Comparison of ENCODE assay signal across 17 cellular contexts in genomic region chr18:34003687-34004086, GRCh38.
DNase-seq lines count a peak whose midpoint lies in the region; FAIRE-seq and TF ChIP-seq lines count a peak whose summit lies in the region.
"Had no signal": no experiment of that assay in that cellular context is flagged by ENCODE, and none has a peak within 500 bp of the region (broad histone marks: within the 10 kb centered on the region; RNA-seq: fewer than 3 reads in every experiment).

No MANE protein-coding gene starts in this region.

- H3K4ac ChIP-seq in H9 (ENCODE audit: low read depth, low read length) (no peak overlapping the region), H1 (replicated peaks; ENCODE audit: insufficient read length, low read depth, low read length) (no peak overlapping the region)

- CTCF ChIA-PET in H1 (lab: Charles Lee; ENCODE audit: partially characterized antibody): no interaction called here

- H3K4me1 Mint-ChIP-seq in H9 (peaks cover 12% of the 10 kb centered on the region in 2 experiments), progenitor cell of endocrine pancreas (ENCODE audit: low read depth) (peaks cover 6% of the 10 kb centered on the region)
- H3K4me1 Mint-ChIP-seq: B cell, IgD-negative memory B cell had no signal

- H4K8ac ChIP-seq in H9 (replicated peaks; ENCODE audit: insufficient read length, low read depth, low read length) (no peak overlapping the region), H1 (ENCODE audit: extremely low read depth, insufficient read depth, low read length) (no peak overlapping the region)

- H2BK15ac ChIP-seq in H9 (ENCODE audit: low read depth, low read length) (no peak overlapping the region), H1 (ENCODE audit: low read length) (no peak overlapping the region)

- H3K27me3 Mint-ChIP-seq in H9 (ENCODE audit: low read depth): no peaks in the 10 kb centered on the region
- no peaks in the 10 kb centered on the region for H3K27me3 Mint-ChIP-seq in progenitor cell of endocrine pancreas
- H3K27me3 Mint-ChIP-seq: B cell; CD4-positive, alpha-beta T cell had no signal

- no peaks in the 10 kb centered on the region for H3K9me3 ChIP-seq in H9 (ENCODE audit: control insufficient read depth, low read depth, low read length)
- H3K9me3 ChIP-seq in H1 (ENCODE audit: insufficient read depth in 2 of 2, low read depth in 1 of 2, low read length in 1 of 2): peaks cover 2 to 5% of the 10 kb centered on the region in 2 experiments; a peak in 1 of 4 replicates
- H3K9me3 ChIP-seq in iPS DF 6.9 (ENCODE audit: control insufficient read depth, insufficient read depth, low read length): no peaks in the 10 kb centered on the region

- no peak overlapping the region for H3K18ac ChIP-seq in H9 (ENCODE audit: insufficient read length, low read depth, low read length)
- H3K18ac ChIP-seq in H1 (ENCODE audit: extremely low read depth, low read length): peak overlapping the region; percentile 15; the same call in 1 of the 2 replicates

- H3K56ac ChIP-seq in H9 (ENCODE audit: insufficient read length, low read depth, low read length) (no peak overlapping the region), H1 (replicated peaks; ENCODE audit: insufficient read length, low read depth, low read length) (no peak overlapping the region)

- no peak overlapping the region for H4K5ac ChIP-seq in H9 (ENCODE audit: insufficient read length, low read depth, low read length)
- H4K5ac ChIP-seq in H1 (ENCODE audit: insufficient read length, low read depth, low read length): peak overlapping the region; percentile 53

- H3K23ac ChIP-seq in H9 (ENCODE audit: insufficient read length, low read depth, low read length) (no peak overlapping the region), H1 (ENCODE audit: insufficient read length) (no peak overlapping the region)

- H2AFZ ChIP-seq in H9 (ENCODE audit: low read length) (no peak overlapping the region), H1 (ENCODE audit: low read length) (no peak overlapping the region)

- H4K91ac ChIP-seq in H9 (ENCODE audit: insufficient read length, low read depth, low read length) (no peak overlapping the region), H1 (replicated peaks; ENCODE audit: insufficient read length, low read length) (no peak overlapping the region)

- H3K27me3 ChIP-seq in H9 (ENCODE audit: insufficient read depth, low read length) (no peaks in the 10 kb centered on the region), H1 (replicated peaks in 1 of 4; ENCODE audit: control insufficient read depth in 3 of 4, extremely low read depth in 1 of 4, insufficient read depth in 3 of 4, low read length in 3 of 4) (no peaks in the 10 kb centered on the region), iPS DF 6.9 (ENCODE audit: control insufficient read depth, insufficient read depth, low read length) (no peaks in the 10 kb centered on the region)

- TF ChIP-seq CTCF in H9 (conservative IDR thresholded peaks at IDR 0.05) (no peak), H1 (IDR thresholded peaks at IDR 0.05; ENCODE audit: control extremely low read depth in 1 of 3, insufficient read depth in 1 of 3, low read depth in 1 of 3, low read length in 3 of 3) (no peak), progenitor cell of endocrine pancreas (IDR thresholded peaks at IDR 0.05; ENCODE audit: unreplicated experiment) (no peak)

- H3K14ac ChIP-seq in H9 (ENCODE audit: insufficient read depth, low read length) (no peak overlapping the region), H1 (ENCODE audit: insufficient read length) (no peak overlapping the region)

- H3K36me3 Mint-ChIP-seq in H9 (ENCODE audit: insufficient read depth in 1 of 3, low read depth in 3 of 3) (peaks cover 0 to 28% (median 16%) of the 10 kb centered on the region in 3 experiments), progenitor cell of endocrine pancreas (ENCODE audit: insufficient read depth) (no peaks in the 10 kb centered on the region)
- H3K36me3 Mint-ChIP-seq: IgD-negative memory B cell had no signal

- no peak for TF ChIP-seq RAD21 in H1 (IDR thresholded peaks at IDR 0.05 in 1 of 2, conservative IDR thresholded peaks at IDR 0.05 in 1 of 2; ENCODE audit: low read depth in 2 of 2, low read length in 2 of 2)

- H3K79me1 ChIP-seq in H9 (ENCODE audit: insufficient read depth, low read depth, low read length, poor library complexity, severe bottlenecking) (no peaks in the 10 kb centered on the region), H1 (ENCODE audit: low read depth, low read length) (no peaks in the 10 kb centered on the region)

- H3K9me3 Mint-ChIP-seq in H9 (peaks cover 16 to 20% of the 10 kb centered on the region in 2 experiments; a peak in 4 of 5 replicates), progenitor cell of endocrine pancreas (ENCODE audit: low read depth) (peaks cover 5% of the 10 kb centered on the region)

- H3K36me3 ChIP-seq in H1 (ENCODE audit: control insufficient read depth in 2 of 4, insufficient read depth in 4 of 4, low read length in 3 of 4) (no peaks in the 10 kb centered on the region; a peak in 1 of 8 replicates), iPS DF 6.9 (ENCODE audit: control insufficient read depth, insufficient read depth, low read length) (no peaks in the 10 kb centered on the region)

- H2BK5ac ChIP-seq in H9 (ENCODE audit: insufficient read length, low read length): no peak overlapping the region
- H2BK5ac ChIP-seq in H1 (ENCODE audit: low read depth, low read length): 0 out of 2 replicates have a peak overlapping the region, but pooled peaks have one; percentile 62

- no peaks in the 10 kb centered on the region for H3K23me2 ChIP-seq in H9 (ENCODE audit: insufficient read length, low read depth, low read length, poor library complexity, severe bottlenecking)
- H3K23me2 ChIP-seq in H1 (ENCODE audit: low read depth, low read length): no peaks in the 10 kb centered on the region

- H4K20me1 ChIP-seq in H9 (ENCODE audit: control insufficient read depth, insufficient read depth, insufficient read length) (no peaks in the 10 kb centered on the region), H1 (replicated peaks in 1 of 2; ENCODE audit: control insufficient read depth in 1 of 2, insufficient read depth in 2 of 2, low read length in 2 of 2) (no peaks in the 10 kb centered on the region)

- H3K4me1 ChIP-seq in H9 (ENCODE audit: insufficient read depth, low read length) (peaks cover 2% of the 10 kb centered on the region; the same call in 1 of the 2 replicates), H1 (replicated peaks in 1 of 4; ENCODE audit: control insufficient read depth in 3 of 4, insufficient read depth in 4 of 4, low read length in 3 of 4) (peaks cover 0 to 5% (median 0%) of the 10 kb centered on the region in 4 experiments; a peak in 2 of 7 replicates), iPS DF 6.9 (ENCODE audit: control insufficient read depth, insufficient read depth, low read length) (no peaks in the 10 kb centered on the region; the same call in 1 of the 2 replicates)

- POLR2A ChIA-PET in H1 (lab: Charles Lee; ENCODE audit: partially characterized antibody): no interaction called here

- H3K9ac ChIP-seq in H9 (ENCODE audit: extremely low read depth, insufficient read length, low read length): no peak overlapping the region
- no peak overlapping the region for H3K9ac ChIP-seq in H1 (replicated peaks in 1 of 4; ENCODE audit: extremely low read depth in 1 of 4, low read depth in 3 of 4, low read length in 3 of 4)

- no peak overlapping the region for H2AK5ac ChIP-seq in H9 (ENCODE audit: insufficient read length, low read length)
- no peak overlapping the region for H2AK5ac ChIP-seq in H1 (ENCODE audit: low read depth, low read length)

- H3K4me2 ChIP-seq in H9 (ENCODE audit: insufficient read depth, insufficient read length, low read length): no peak overlapping the region
- no peak overlapping the region; a peak in 1 of 4 replicates for H3K4me2 ChIP-seq in H1 (ENCODE audit: insufficient read depth in 1 of 2, low read depth in 2 of 2, low read length in 2 of 2)

- H2BK20ac ChIP-seq in H9 (ENCODE audit: low read depth, low read length, poor library complexity, severe bottlenecking) (no peak overlapping the region), H1 (ENCODE audit: low read length) (no peak overlapping the region)

- H3T11ph ChIP-seq in H9 (ENCODE audit: low read length): no peak overlapping the region

- H2BK120ac ChIP-seq in H9 (ENCODE audit: low read depth, low read length, poor library complexity, severe bottlenecking): no peak overlapping the region
- H2BK120ac ChIP-seq in H1 (replicated peaks; ENCODE audit: low read depth, low read length): no peak overlapping the region

- no CpG with 5 or more reads among the region's 1 CpG for WGBS in H9 (ENCODE audit: extremely low coverage, insufficient read length, low lambda C conversion rate)
- WGBS in H1 (ENCODE audit: extremely low coverage in 1 of 2, insufficient coverage in 1 of 2, insufficient read length in 1 of 2, insufficient replicate concordance in 2 of 2, low coverage in 1 of 2, low lambda C conversion rate in 2 of 2, missing lambda C conversion rate in 1 of 2), 2 experiments: 27% methylated on average over 1 of the region's 1 CpG; no CpG with 5 or more reads in 1 of the 2 experiments
- WGBS in iPS DF 6.9 (ENCODE audit: insufficient coverage, insufficient read length): no CpG with 5 or more reads among the region's 1 CpG

- H3K4me3 Mint-ChIP-seq in H9: no peak overlapping the region; a peak in 1 of 5 replicates
- no peak overlapping the region for H3K4me3 Mint-ChIP-seq in progenitor cell of endocrine pancreas (ENCODE audit: low read depth)
- H3K4me3 Mint-ChIP-seq: B cell; CD4-positive, alpha-beta T cell; IgD-negative memory B cell had no signal

- no peak for TF ChIP-seq POLR2A in H1 (IDR thresholded peaks at IDR 0.05; ENCODE audit: control extremely low read depth in 1 of 2, low read depth in 2 of 2, low read length in 2 of 2)

- H3K79me2 ChIP-seq in H9 (ENCODE audit: insufficient read depth, low read length) (no peaks in the 10 kb centered on the region), H1 (ENCODE audit: control insufficient read depth in 1 of 2, insufficient read depth in 2 of 2, low read length in 2 of 2) (no peaks in the 10 kb centered on the region)

- DNase-seq in H9: peak; percentile 26
- peak in 1 of 2 experiments; percentile 1 for DNase-seq in H1 (ENCODE audit: low read depth in 1 of 2, low spot score in 2 of 2)
- peak; percentile 11 for DNase-seq in iPS DF 6.9 (ENCODE audit: low read depth, low spot score)
- no peak for DNase-seq in progenitor cell of endocrine pancreas (ENCODE audit: low spot score, unreplicated experiment)
- DNase-seq in activated CD8-positive, alpha-beta memory T cell treated with anti-CD3 and anti-CD28 coated beads, Interleukin-2, amount 50 U/mL, for 4 hours: no peak
- no peak for DNase-seq in activated naive CD4-positive, alpha-beta T cell (lab: John Stamatoyannopoulos, UW)
- no peak for DNase-seq in AML-193 (lab: John Stamatoyannopoulos, UW)
- DNase-seq: ACHN; C1 segment of cervical spinal cord; Calu3; CD4-positive, alpha-beta T cell; DMS79 treated with DMSO at 0.1 percent for 48 hours; EL; GDM1 had no signal

- peak overlapping the region in 1 of 4 experiments; percentile 9; a peak in 1 of 8 replicates for H3K4me3 ChIP-seq in H1 (ENCODE audit: extremely low read depth in 1 of 4, insufficient read depth in 2 of 4, low read depth in 3 of 4, low read length in 4 of 4)
- no peak overlapping the region for H3K4me3 ChIP-seq in iPS DF 6.9 (ENCODE audit: low read length)

- peak overlapping the region; percentile 26 for H3K27ac ChIP-seq in H9 (ENCODE audit: insufficient read length, low read depth, low read length)
- H3K27ac ChIP-seq in H1 (ENCODE audit: low read depth, low read length): no peak overlapping the region
- H3K27ac ChIP-seq in iPS DF 6.9 (ENCODE audit: low read length): no peak overlapping the region

- TF ChIP-seq EP300 in H1 (IDR thresholded peaks at IDR 0.05; ENCODE audit: borderline replicate concordance in 1 of 2, low read depth in 2 of 2, low read length in 2 of 2): peak in 1 of 2 experiments; percentile 10; a peak in 1 of 3 replicates

- peak; percentile 62 for FAIRE-seq in H1 (lab: Jason Lieb, UNC)
- FAIRE-seq: GM19239 had no signal

- H3K27ac Mint-ChIP-seq in H9 (peak overlapping the region; percentile 64 to 84 (median 79); a peak in 6 of 7 replicates), progenitor cell of endocrine pancreas (peak overlapping the region; percentile 2)
- H3K27ac Mint-ChIP-seq: B cell; CD4-positive, alpha-beta T cell; IgD-negative memory B cell had no signal

- H2BK12ac ChIP-seq in H9 (ENCODE audit: insufficient read length, low read depth, low read length): no peak overlapping the region
- peak overlapping the region; percentile 69; the same call in 1 of the 2 replicates for H2BK12ac ChIP-seq in H1 (ENCODE audit: low read depth, low read length)

Comparison
In these comparisons a context has a peak if more than half of its experiments do, and no peak if none do; other contexts are left out.
1. DNase-seq: peak in H9 (single experiment) and iPS DF 6.9 (single experiment); none in progenitor cell of endocrine pancreas (single experiment), activated CD8-positive, alpha-beta memory T cell treated with anti-CD3 and anti-CD28 coated beads, Interleukin-2, amount 50 U/mL, for 4 hours (single experiment), activated naive CD4-positive, alpha-beta T cell (0 of 4) and AML-193 (0 of 2).